ENCODE assay signal across 1 cellular context in genomic region chr1:116668277-116668676, GRCh38.
TF ChIP-seq lines count a peak whose summit lies in the region.

No MANE protein-coding gene starts in this region.

TF ChIP-seq in K562, 482 proteins besides CTCF, POLR2A, EP300 and RAD21 (continued from another document):
- TF ChIP-seq ZNF407 (IDR thresholded peaks at IDR 0.05; ENCODE audit: low read depth) (no peak), PPARD (CRISPR knock-in tag; IDR thresholded peaks at IDR 0.05) (no peak), CBX5 (IDR thresholded peaks at IDR 0.05; ENCODE audit: borderline replicate concordance, low read depth) (peak; percentile 63; the same call in 1 of the 2 replicates), THAP7 (CRISPR knock-in tag; IDR thresholded peaks at IDR 0.05) (no peak), RBBP5 (IDR thresholded peaks at IDR 0.05; ENCODE audit: borderline replicate concordance, insufficient read depth, low read length, poor library complexity, severe bottlenecking) (no peak), CBX1 (IDR thresholded peaks at IDR 0.05; ENCODE audit: low read depth) (peak; percentile 84), TRIM28 (IDR thresholded peaks at IDR 0.05) (peak; percentile 87), ZNF143 (CRISPR knock-in tag; IDR thresholded peaks at IDR 0.05) (no peak), CBX3 (IDR thresholded peaks at IDR 0.05; ENCODE audit: borderline replicate concordance in 1 of 2, low read length in 2 of 2) (peak in 1 of 2 experiments; percentile 92; a peak in 2 of 3 replicates), ATF3 (IDR thresholded peaks at IDR 0.05) (no peak), ATF3 (CRISPR knock-in tag; conservative IDR thresholded peaks at IDR 0.05) (no peak), SMARCA4 (IDR thresholded peaks at IDR 0.05) (no peak), XRCC3 (IDR thresholded peaks at IDR 0.05) (0 out of 2 replicates have a peak, but pooled peaks have one; percentile 39), RERE (CRISPR knock-in tag; IDR thresholded peaks at IDR 0.05; ENCODE audit: borderline replicate concordance) (no peak), HDAC1 (IDR thresholded peaks at IDR 0.05) (no peak), ETV5 (CRISPR knock-in tag; IDR thresholded peaks at IDR 0.05; ENCODE audit: low read depth) (no peak), ATF1 (CRISPR knock-in tag; IDR thresholded peaks at IDR 0.05) (no peak), ATF1 (tag; IDR thresholded peaks at IDR 0.05) (no peak; the same call in 1 of the 2 replicates), CHD4 (IDR thresholded peaks at IDR 0.05; ENCODE audit: insufficient read depth, insufficient replicate concordance, low read depth, low read length, poor library complexity, severe bottlenecking) (peak; percentile 49)
TF ChIP-seq in K562: peak in this region for 11.
